Comparison of ENCODE assay signal across 1 cellular context in genomic region chr2:235584269-235585007, GRCh38.
TF ChIP-seq lines count a peak whose summit lies in the region.

No MANE protein-coding gene starts in this region.

TF ChIP-seq in HEK293, 187 proteins besides CTCF, POLR2A, EP300 and RAD21 (continued from another document and continues in another):
- TF ChIP-seq ZNF529 (tag by site-specific recombination; IDR thresholded peaks at IDR 0.05; ENCODE audit: insufficient replicate concordance) (no peak), ZNF701 (tag by site-specific recombination; IDR thresholded peaks at IDR 0.05) (no peak), PRDM10 (tag by site-specific recombination; IDR thresholded peaks at IDR 0.05) (no peak), ZNF311 (tag by site-specific recombination; IDR thresholded peaks at IDR 0.05; ENCODE audit: borderline replicate concordance) (no peak), ZNF140 (tag by site-specific recombination; IDR thresholded peaks at IDR 0.05) (no peak), ZNF629 (tag by site-specific recombination; IDR thresholded peaks at IDR 0.05) (peak; percentile 80), PRDM1 (tag by site-specific recombination; IDR thresholded peaks at IDR 0.05) (no peak), ZNF639 (tag by site-specific recombination; IDR thresholded peaks at IDR 0.05) (no peak), ZNF624 (tag by site-specific recombination; IDR thresholded peaks at IDR 0.05) (no peak), ZNF600 (tag by site-specific recombination; IDR thresholded peaks at IDR 0.05) (peak; percentile 65), ZFP3 (tag by site-specific recombination; IDR thresholded peaks at IDR 0.05; ENCODE audit: low read depth) (no peak), ZNF391 (tag by site-specific recombination; IDR thresholded peaks at IDR 0.05; ENCODE audit: borderline replicate concordance, low read depth) (no peak), ZNF184 (tag by site-specific recombination; IDR thresholded peaks at IDR 0.05) (no peak), ZBTB7A (tag by site-specific recombination; IDR thresholded peaks at IDR 0.05; ENCODE audit: low read depth) (no peak), ZNF514 (tag by site-specific recombination; IDR thresholded peaks at IDR 0.05) (no peak), OSR2 (tag by site-specific recombination; IDR thresholded peaks at IDR 0.05) (no peak), ZBTB20 (tag by site-specific recombination; IDR thresholded peaks at IDR 0.05) (no peak), ZSCAN23 (tag by site-specific recombination; IDR thresholded peaks at IDR 0.05) (no peak), ZNF302 (tag by site-specific recombination; IDR thresholded peaks at IDR 0.05; ENCODE audit: low read depth) (no peak), ZNF214 (tag by site-specific recombination; IDR thresholded peaks at IDR 0.05; ENCODE audit: borderline replicate concordance) (no peak), ZBTB17 (tag by site-specific recombination; IDR thresholded peaks at IDR 0.05) (peak; percentile 78), ZNF518A (tag by site-specific recombination; conservative IDR thresholded peaks at IDR 0.05; ENCODE audit: low read depth) (no peak), ZNF292 (tag by site-specific recombination; IDR thresholded peaks at IDR 0.05; ENCODE audit: borderline replicate concordance, low read depth) (no peak), ZNF777 (tag by site-specific recombination; IDR thresholded peaks at IDR 0.05; ENCODE audit: borderline replicate concordance) (no peak), TCF7L2 (IDR thresholded peaks at IDR 0.05; ENCODE audit: borderline replicate concordance, low read depth, low read length) (no peak), ZNF513 (tag by site-specific recombination; IDR thresholded peaks at IDR 0.05) (no peak), ZNF112 (tag by site-specific recombination; IDR thresholded peaks at IDR 0.05) (no peak), ZNF521 (tag by site-specific recombination; IDR thresholded peaks at IDR 0.05) (no peak), ZSCAN30 (tag by site-specific recombination; IDR thresholded peaks at IDR 0.05) (no peak), SP7 (tag by site-specific recombination; IDR thresholded peaks at IDR 0.05) (no peak), GFI1B (tag by site-specific recombination; IDR thresholded peaks at IDR 0.05) (no peak), ZNF792 (tag by site-specific recombination; IDR thresholded peaks at IDR 0.05) (no peak), SCRT2 (tag by site-specific recombination; IDR thresholded peaks at IDR 0.05) (no peak), ZBTB6 (tag by site-specific recombination; IDR thresholded peaks at IDR 0.05) (no peak), ZNF433 (tag by site-specific recombination; IDR thresholded peaks at IDR 0.05; ENCODE audit: low read depth) (no peak), ZNF488 (tag by site-specific recombination; IDR thresholded peaks at IDR 0.05) (no peak), SP2 (tag by site-specific recombination; IDR thresholded peaks at IDR 0.05) (no peak; the same call in 1 of the 2 replicates), ZEB2 (tag by site-specific recombination; IDR thresholded peaks at IDR 0.05) (peak; percentile 45; the same call in 1 of the 2 replicates), ZNF335 (tag by site-specific recombination; conservative IDR thresholded peaks at IDR 0.05) (peak; percentile 84), KLF7 (tag by site-specific recombination; IDR thresholded peaks at IDR 0.05; ENCODE audit: borderline replicate concordance) (no peak)
- TF ChIP-seq, protein P1, sequence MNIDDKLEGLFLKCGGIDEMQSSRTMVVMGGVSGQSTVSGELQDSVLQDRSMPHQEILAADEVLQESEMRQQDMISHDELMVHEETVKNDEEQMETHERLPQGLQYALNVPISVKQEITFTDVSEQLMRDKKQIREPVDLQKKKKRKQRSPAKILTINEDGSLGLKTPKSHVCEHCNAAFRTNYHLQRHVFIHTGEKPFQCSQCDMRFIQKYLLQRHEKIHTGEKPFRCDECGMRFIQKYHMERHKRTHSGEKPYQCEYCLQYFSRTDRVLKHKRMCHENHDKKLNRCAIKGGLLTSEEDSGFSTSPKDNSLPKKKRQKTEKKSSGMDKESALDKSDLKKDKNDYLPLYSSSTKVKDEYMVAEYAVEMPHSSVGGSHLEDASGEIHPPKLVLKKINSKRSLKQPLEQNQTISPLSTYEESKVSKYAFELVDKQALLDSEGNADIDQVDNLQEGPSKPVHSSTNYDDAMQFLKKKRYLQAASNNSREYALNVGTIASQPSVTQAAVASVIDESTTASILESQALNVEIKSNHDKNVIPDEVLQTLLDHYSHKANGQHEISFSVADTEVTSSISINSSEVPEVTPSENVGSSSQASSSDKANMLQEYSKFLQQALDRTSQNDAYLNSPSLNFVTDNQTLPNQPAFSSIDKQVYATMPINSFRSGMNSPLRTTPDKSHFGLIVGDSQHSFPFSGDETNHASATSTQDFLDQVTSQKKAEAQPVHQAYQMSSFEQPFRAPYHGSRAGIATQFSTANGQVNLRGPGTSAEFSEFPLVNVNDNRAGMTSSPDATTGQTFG (tag by site-specific recombination; IDR thresholded peaks at IDR 0.05; ENCODE audit: borderline replicate concordance), result no peak
- TF ChIP-seq, protein P2, sequence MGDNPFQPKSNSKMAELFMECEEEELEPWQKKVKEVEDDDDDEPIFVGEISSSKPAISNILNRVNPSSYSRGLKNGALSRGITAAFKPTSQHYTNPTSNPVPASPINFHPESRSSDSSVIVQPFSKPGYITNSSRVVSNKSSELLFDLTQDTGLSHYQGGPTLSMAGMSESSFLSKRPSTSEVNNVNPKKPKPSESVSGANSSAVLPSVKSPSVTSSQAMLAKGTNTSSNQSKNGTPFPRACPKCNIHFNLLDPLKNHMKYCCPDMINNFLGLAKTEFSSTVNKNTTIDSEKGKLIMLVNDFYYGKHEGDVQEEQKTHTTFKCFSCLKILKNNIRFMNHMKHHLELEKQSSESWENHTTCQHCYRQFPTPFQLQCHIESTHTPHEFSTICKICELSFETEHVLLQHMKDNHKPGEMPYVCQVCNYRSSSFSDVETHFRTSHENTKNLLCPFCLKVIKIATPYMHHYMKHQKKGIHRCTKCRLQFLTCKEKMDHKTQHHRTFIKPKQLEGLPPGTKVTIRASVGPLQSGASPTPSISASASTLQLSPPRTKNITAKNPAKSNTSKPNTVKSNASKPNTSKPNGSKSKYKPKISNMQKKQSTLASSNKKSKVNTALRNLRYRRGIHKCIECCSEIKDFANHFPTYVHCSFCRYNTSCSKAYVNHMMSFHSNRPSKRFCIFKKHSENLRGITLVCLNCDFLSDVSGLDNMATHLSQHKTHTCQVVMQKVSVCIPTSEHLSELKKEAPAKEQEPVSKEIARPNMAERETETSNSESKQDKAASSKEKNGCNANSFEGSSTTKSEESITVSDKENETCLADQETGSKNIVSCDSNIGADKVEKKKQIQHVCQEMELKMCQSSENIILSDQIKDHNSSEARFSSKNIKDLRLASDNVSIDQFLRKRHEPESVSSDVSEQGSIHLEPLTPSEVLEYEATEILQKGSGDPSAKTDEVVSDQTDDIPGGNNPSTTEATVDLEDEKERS (tag by site-specific recombination; IDR thresholded peaks at IDR 0.05), result no peak
- TF ChIP-seq, protein P3, sequence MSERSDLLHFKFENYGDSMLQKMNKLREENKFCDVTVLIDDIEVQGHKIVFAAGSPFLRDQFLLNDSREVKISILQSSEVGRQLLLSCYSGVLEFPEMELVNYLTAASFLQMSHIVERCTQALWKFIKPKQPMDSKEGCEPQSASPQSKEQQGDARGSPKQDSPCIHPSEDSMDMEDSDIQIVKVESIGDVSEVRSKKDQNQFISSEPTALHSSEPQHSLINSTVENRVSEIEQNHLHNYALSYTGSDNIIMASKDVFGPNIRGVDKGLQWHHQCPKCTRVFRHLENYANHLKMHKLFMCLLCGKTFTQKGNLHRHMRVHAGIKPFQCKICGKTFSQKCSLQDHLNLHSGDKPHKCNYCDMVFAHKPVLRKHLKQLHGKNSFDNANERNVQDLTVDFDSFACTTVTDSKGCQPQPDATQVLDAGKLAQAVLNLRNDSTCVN (tag by site-specific recombination; optimal IDR thresholded peaks at IDR 0.05), result no peak
